1 cellular context compared by ENCODE assay signal in the genomic region with DNA sequence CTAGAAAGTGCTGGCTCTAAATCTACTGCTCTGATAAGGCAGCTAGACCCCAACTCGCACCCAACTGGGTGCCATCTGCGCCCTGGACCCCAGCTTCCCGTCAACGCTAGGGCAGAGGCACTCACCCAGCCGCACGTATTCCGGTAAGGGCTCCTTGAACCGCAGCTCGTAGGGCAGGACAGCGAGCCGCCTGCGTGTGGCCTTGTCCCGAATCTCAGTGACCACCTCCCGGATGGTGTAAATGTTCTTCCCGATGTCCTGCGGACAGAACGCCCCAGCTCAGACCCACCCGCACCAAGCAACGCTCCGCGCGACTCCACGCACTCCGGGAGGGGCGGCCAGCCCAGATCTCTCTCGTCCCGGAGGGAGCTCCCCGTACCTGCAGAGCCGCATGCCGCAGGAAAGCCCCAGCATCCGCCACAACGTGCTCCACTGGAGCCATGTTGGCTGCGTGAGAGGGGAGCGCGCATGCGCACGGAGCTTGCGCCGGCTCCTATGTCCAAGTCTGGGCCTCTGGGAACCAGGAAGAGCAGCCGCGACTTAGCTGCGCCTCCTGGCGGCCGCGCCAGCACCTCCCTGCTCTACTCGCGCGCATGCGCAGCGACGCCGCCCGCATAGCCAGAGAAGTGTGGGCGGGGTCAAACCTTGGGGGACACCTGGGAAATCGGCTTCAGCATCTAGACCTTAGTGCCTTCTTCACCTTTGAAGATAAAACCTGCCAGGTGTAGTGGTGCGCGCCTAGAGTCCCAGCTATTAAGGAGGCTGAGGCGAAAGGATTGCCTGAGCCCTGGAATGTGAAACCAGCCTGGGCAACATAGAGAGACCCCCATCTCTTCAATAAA.
TF ChIP-seq lines count a peak whose summit lies in the region.

Gene NOB1, minus strand, starts transcription at position 458 of the 842 bp plus-strand sequence. Its CDS starts 16 bp downstream, at position 442.

TF ChIP-seq in WTC11, 78 proteins besides CTCF, POLR2A, EP300 and RAD21 (continued from another document and continues in another):
- TF ChIP-seq SMAD3 (CRISPR knock-in tag; IDR thresholded peaks at IDR 0.05; ENCODE audit: borderline replicate concordance), result 0 out of 2 replicates have a peak, but pooled peaks have one; percentile 47
- TF ChIP-seq RELA (CRISPR knock-in tag; IDR thresholded peaks at IDR 0.05; ENCODE audit: borderline replicate concordance), result no peak
- 0 out of 2 replicates have a peak, but pooled peaks have one; percentile 56 for TF ChIP-seq CREM (CRISPR knock-in tag; IDR thresholded peaks at IDR 0.05)
- TF ChIP-seq IRF1 (CRISPR knock-in tag; IDR thresholded peaks at IDR 0.05), result peak; percentile 34; the same call in 1 of the 2 replicates
- no peak for TF ChIP-seq NFYB (CRISPR knock-in tag; conservative IDR thresholded peaks at IDR 0.05; ENCODE audit: low read depth)
- peak; percentile 62 for TF ChIP-seq JUN (CRISPR knock-in tag; IDR thresholded peaks at IDR 0.05)
- TF ChIP-seq, protein P1, sequence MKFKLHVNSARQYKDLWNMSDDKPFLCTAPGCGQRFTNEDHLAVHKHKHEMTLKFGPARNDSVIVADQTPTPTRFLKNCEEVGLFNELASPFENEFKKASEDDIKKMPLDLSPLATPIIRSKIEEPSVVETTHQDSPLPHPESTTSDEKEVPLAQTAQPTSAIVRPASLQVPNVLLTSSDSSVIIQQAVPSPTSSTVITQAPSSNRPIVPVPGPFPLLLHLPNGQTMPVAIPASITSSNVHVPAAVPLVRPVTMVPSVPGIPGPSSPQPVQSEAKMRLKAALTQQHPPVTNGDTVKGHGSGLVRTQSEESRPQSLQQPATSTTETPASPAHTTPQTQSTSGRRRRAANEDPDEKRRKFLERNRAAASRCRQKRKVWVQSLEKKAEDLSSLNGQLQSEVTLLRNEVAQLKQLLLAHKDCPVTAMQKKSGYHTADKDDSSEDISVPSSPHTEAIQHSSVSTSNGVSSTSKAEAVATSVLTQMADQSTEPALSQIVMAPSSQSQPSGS (CRISPR knock-in tag; IDR thresholded peaks at IDR 0.05; ENCODE audit: borderline replicate concordance, low read depth), result no peak
- peak; percentile 81; the same call in 1 of the 2 replicates for TF ChIP-seq GABPB1 (CRISPR knock-in tag; IDR thresholded peaks at IDR 0.05)
- TF ChIP-seq, protein P2, sequence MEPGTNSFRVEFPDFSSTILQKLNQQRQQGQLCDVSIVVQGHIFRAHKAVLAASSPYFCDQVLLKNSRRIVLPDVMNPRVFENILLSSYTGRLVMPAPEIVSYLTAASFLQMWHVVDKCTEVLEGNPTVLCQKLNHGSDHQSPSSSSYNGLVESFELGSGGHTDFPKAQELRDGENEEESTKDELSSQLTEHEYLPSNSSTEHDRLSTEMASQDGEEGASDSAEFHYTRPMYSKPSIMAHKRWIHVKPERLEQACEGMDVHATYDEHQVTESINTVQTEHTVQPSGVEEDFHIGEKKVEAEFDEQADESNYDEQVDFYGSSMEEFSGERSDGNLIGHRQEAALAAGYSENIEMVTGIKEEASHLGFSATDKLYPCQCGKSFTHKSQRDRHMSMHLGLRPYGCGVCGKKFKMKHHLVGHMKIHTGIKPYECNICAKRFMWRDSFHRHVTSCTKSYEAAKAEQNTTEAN (CRISPR knock-in tag; IDR thresholded peaks at IDR 0.05), result peak; percentile 76; the same call in 1 of the 2 replicates
- no peak for TF ChIP-seq NR3C1 (CRISPR knock-in tag; conservative IDR thresholded peaks at IDR 0.05; ENCODE audit: low read depth)
- no peak for TF ChIP-seq ZNF532 (CRISPR knock-in tag; IDR thresholded peaks at IDR 0.05; ENCODE audit: borderline replicate concordance)
- peak; percentile 82 for TF ChIP-seq HMGXB4 (CRISPR knock-in tag; IDR thresholded peaks at IDR 0.05)
- TF ChIP-seq, protein P3, sequence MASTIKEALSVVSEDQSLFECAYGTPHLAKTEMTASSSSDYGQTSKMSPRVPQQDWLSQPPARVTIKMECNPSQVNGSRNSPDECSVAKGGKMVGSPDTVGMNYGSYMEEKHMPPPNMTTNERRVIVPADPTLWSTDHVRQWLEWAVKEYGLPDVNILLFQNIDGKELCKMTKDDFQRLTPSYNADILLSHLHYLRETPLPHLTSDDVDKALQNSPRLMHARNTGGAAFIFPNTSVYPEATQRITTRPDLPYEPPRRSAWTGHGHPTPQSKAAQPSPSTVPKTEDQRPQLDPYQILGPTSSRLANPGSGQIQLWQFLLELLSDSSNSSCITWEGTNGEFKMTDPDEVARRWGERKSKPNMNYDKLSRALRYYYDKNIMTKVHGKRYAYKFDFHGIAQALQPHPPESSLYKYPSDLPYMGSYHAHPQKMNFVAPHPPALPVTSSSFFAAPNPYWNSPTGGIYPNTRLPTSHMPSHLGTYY (CRISPR knock-in tag; IDR thresholded peaks at IDR 0.05), result no peak
- TF ChIP-seq, protein P4, sequence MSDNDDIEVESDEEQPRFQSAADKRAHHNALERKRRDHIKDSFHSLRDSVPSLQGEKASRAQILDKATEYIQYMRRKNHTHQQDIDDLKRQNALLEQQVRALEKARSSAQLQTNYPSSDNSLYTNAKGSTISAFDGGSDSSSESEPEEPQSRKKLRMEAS (CRISPR knock-in tag; IDR thresholded peaks at IDR 0.05), result peak; percentile 97
- TF ChIP-seq JAZF1 (CRISPR knock-in tag; IDR thresholded peaks at IDR 0.05), result no peak
- TF ChIP-seq OVOL2 (CRISPR knock-in tag; IDR thresholded peaks at IDR 0.05; ENCODE audit: borderline replicate concordance), result no peak
- peak; percentile 90 for TF ChIP-seq ZNF121 (CRISPR knock-in tag; IDR thresholded peaks at IDR 0.05)
- no peak for TF ChIP-seq ZNF317 (CRISPR knock-in tag; IDR thresholded peaks at IDR 0.05; ENCODE audit: borderline replicate concordance, low read depth)
- no peak for TF ChIP-seq ZNF138 (CRISPR knock-in tag; conservative IDR thresholded peaks at IDR 0.05)
- no peak for TF ChIP-seq PREB (CRISPR knock-in tag; IDR thresholded peaks at IDR 0.05; ENCODE audit: borderline replicate concordance)
- TF ChIP-seq FOXJ3 (CRISPR knock-in tag; IDR thresholded peaks at IDR 0.05; ENCODE audit: borderline replicate concordance), result no peak
- TF ChIP-seq ELF4 (CRISPR knock-in tag; IDR thresholded peaks at IDR 0.05; ENCODE audit: low read depth), result no peak
- TF ChIP-seq, protein P5, sequence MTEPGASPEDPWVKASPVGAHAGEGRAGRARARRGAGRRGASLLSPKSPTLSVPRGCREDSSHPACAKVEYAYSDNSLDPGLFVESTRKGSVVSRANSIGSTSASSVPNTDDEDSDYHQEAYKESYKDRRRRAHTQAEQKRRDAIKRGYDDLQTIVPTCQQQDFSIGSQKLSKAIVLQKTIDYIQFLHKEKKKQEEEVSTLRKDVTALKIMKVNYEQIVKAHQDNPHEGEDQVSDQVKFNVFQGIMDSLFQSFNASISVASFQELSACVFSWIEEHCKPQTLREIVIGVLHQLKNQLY (CRISPR knock-in tag; IDR thresholded peaks at IDR 0.05), result 0 out of 2 replicates have a peak, but pooled peaks have one; percentile 61
- no peak for TF ChIP-seq TP53 (CRISPR knock-in tag; IDR thresholded peaks at IDR 0.05)
- no peak for TF ChIP-seq EMX1 (CRISPR knock-in tag; IDR thresholded peaks at IDR 0.05)
- no peak for TF ChIP-seq E2F5 (CRISPR knock-in tag; IDR thresholded peaks at IDR 0.05)
- no peak for TF ChIP-seq FOXP4 (CRISPR knock-in tag; IDR thresholded peaks at IDR 0.05)
- 0 out of 2 replicates have a peak, but pooled peaks have one; percentile 36 for TF ChIP-seq CREB1 (CRISPR knock-in tag; IDR thresholded peaks at IDR 0.05)
- TF ChIP-seq, protein P6, sequence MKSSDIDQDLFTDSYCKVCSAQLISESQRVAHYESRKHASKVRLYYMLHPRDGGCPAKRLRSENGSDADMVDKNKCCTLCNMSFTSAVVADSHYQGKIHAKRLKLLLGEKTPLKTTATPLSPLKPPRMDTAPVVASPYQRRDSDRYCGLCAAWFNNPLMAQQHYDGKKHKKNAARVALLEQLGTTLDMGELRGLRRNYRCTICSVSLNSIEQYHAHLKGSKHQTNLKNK (CRISPR knock-in tag; IDR thresholded peaks at IDR 0.05), result no peak
- no peak for TF ChIP-seq TCF7 (CRISPR knock-in tag; IDR thresholded peaks at IDR 0.05; ENCODE audit: low read depth)
- TF ChIP-seq, protein P7, sequence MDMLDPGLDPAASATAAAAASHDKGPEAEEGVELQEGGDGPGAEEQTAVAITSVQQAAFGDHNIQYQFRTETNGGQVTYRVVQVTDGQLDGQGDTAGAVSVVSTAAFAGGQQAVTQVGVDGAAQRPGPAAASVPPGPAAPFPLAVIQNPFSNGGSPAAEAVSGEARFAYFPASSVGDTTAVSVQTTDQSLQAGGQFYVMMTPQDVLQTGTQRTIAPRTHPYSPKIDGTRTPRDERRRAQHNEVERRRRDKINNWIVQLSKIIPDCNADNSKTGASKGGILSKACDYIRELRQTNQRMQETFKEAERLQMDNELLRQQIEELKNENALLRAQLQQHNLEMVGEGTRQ (CRISPR knock-in tag; IDR thresholded peaks at IDR 0.05), result peak; percentile 51
- no peak for TF ChIP-seq SOX15 (CRISPR knock-in tag; IDR thresholded peaks at IDR 0.05)
- no peak for TF ChIP-seq ZNF232 (CRISPR knock-in tag; IDR thresholded peaks at IDR 0.05)
- TF ChIP-seq IRF2 (CRISPR knock-in tag; IDR thresholded peaks at IDR 0.05; ENCODE audit: borderline replicate concordance, low read depth), result no peak
